ENCODE assay signal across 9 cellular contexts in genomic region chr7:149713731-149714068, GRCh38. TPM values are rescaled to one million over a fixed set of nuclear protein-coding genes. Genes with fewer than 3 reads are reported as not detected.
DNase-seq lines count a peak whose midpoint lies in the region; ATAC-seq and TF ChIP-seq lines count a peak whose summit lies in the region.
"Had no signal": no experiment of that assay in that cellular context is flagged by ENCODE, and none has a peak within 500 bp of the region (broad histone marks: within the 10 kb centered on the region; RNA-seq: fewer than 3 reads in every experiment).

No MANE protein-coding gene starts in this region.

- DNase-seq in T-helper 17 cell (no peak), fibroblast of mammary gland (ENCODE audit: low read depth) (no peak), SJCRH30 (no peak), NCI-H82 treated with DMSO at 0.1 percent for 48 hours (lab: John Stamatoyannopoulos, UW; ENCODE audit: unreplicated experiment) (no peak)
- no peak for DNase-seq in stimulated activated CD4-positive, alpha-beta T cell treated with anti-CD3 and anti-CD28 coated beads, Interleukin-4, amount 100 ng/mL, for 24 hours
- no peak for DNase-seq in stimulated activated CD4-positive, alpha-beta T cell treated with anti-CD3 and anti-CD28 coated beads, Interleukin-4, amount 100 ng/mL, for 4 hours
- DNase-seq: stimulated activated CD4-positive, alpha-beta T cell treated with anti-CD3 and anti-CD28 coated beads, Interleukin-4, amount 100 ng/mL, for 1 hour had no signal

- 0 out of 2 replicates have a peak, but pooled peaks cover 5% of the 10 kb centered on the region for H3F3A ChIP-seq in DOHH2 (ENCODE audit: control insufficient read depth, insufficient read depth)

- H3K9me2 ChIP-seq in DOHH2 (replicated peaks; ENCODE audit: control insufficient read depth, low read length), result no peaks in the 10 kb centered on the region

- ATAC-seq in T-helper 17 cell, result no peak

- no peaks in the 10 kb centered on the region for H3K27me3 ChIP-seq in DOHH2 (ENCODE audit: control insufficient read depth, low read length)
- H3K27me3 ChIP-seq in rectal smooth muscle tissue (ENCODE audit: control insufficient read depth, insufficient read depth, low read length), result no peaks in the 10 kb centered on the region
- H3K27me3 ChIP-seq in SJCRH30, result no peaks in the 10 kb centered on the region

- H3K4me1 Mint-ChIP-seq in T-helper 17 cell, result peaks cover 20% of the 10 kb centered on the region

- peaks cover 21% of the 10 kb centered on the region for H3K9me3 ChIP-seq in DOHH2 (ENCODE audit: control insufficient read depth, insufficient read depth, low read length)
- H3K9me3 ChIP-seq in T-helper 17 cell (ENCODE audit: control insufficient read depth, low read length, poor library complexity, severe bottlenecking), result peaks cover 3% of the 10 kb centered on the region
- peaks cover 17% of the 10 kb centered on the region for H3K9me3 ChIP-seq in SJCRH30 (replicated peaks)

- H3K27ac ChIP-seq in DOHH2 (ENCODE audit: low read depth, low read length), result no peak overlapping the region
- H3K27ac ChIP-seq in rectal smooth muscle tissue (ENCODE audit: low read depth, low read length), result no peak overlapping the region
- H3K27ac ChIP-seq in SJCRH30, result no peak overlapping the region

- H3K9ac ChIP-seq in rectal smooth muscle tissue (ENCODE audit: low read length), result no peak overlapping the region

- peaks cover 23% of the 10 kb centered on the region for H3K79me2 ChIP-seq in DOHH2 (ENCODE audit: control insufficient read depth, low read length)

- H3K4me1 ChIP-seq in DOHH2 (ENCODE audit: control insufficient read depth, low read length), result peaks cover 18% of the 10 kb centered on the region
- H3K4me1 ChIP-seq in rectal smooth muscle tissue (ENCODE audit: control insufficient read depth, insufficient read depth, low read length), result peaks cover 8% of the 10 kb centered on the region
- peaks cover 9% of the 10 kb centered on the region; the same call in 1 of the 2 replicates for H3K4me1 ChIP-seq in SJCRH30

- H3K4me3 Mint-ChIP-seq in T-helper 17 cell, result peak overlapping the region; percentile 33

- H3K27me3 Mint-ChIP-seq in T-helper 17 cell, result no peaks in the 10 kb centered on the region

- H3K4me3 ChIP-seq in DOHH2 (ENCODE audit: low read length), result no peak overlapping the region
- peak overlapping the region; percentile 61 for H3K4me3 ChIP-seq in fibroblast of mammary gland (ENCODE audit: control insufficient read depth, low read depth, low read length)
- peak overlapping the region; percentile 76 for H3K4me3 ChIP-seq in rectal smooth muscle tissue (ENCODE audit: low read length)
- no peak overlapping the region for H3K4me3 ChIP-seq in SJCRH30

- no peak overlapping the region for H3K27ac Mint-ChIP-seq in T-helper 17 cell

- no peaks in the 10 kb centered on the region for H4K20me1 ChIP-seq in DOHH2 (ENCODE audit: control insufficient read depth, insufficient read depth, low read depth, low read length)

- TF ChIP-seq CTCF in DOHH2 (IDR thresholded peaks at IDR 0.05; ENCODE audit: low read depth, low read length, poor library complexity, severe bottlenecking) (no peak), fibroblast of mammary gland (conservative IDR thresholded peaks at IDR 0.05; ENCODE audit: control insufficient read depth, insufficient read depth, low read depth, low read length) (no peak)

- H3K36me3 ChIP-seq in DOHH2 (ENCODE audit: control insufficient read depth, low read length), result peaks cover 4% of the 10 kb centered on the region; the same call in 1 of the 2 replicates
- no peaks in the 10 kb centered on the region for H3K36me3 ChIP-seq in rectal smooth muscle tissue (ENCODE audit: control insufficient read depth, insufficient read depth, low read length)
- H3K36me3 ChIP-seq in SJCRH30, result no peaks in the 10 kb centered on the region

- peak overlapping the region; percentile 95; the same call in 1 of the 2 replicates for H3K4me2 ChIP-seq in DOHH2 (ENCODE audit: low read length)

- no peaks in the 10 kb centered on the region for H3K36me3 Mint-ChIP-seq in T-helper 17 cell (ENCODE audit: low read depth)

RNA-seq across cellular contexts. Expression of gene ZNF467, which starts 59.7 kb away (rescaled TPM):
- total RNA-seq in T-helper 17 cell, result 1 to 10 TPM; 3.3 to 8.4 TPM
- not detected in 2 replicates for total RNA-seq in SJCRH30 (2014; rRNA removed; shearing (Covaris generic))

Comparison
In these comparisons a context has a peak if more than half of its experiments do, and no peak if none do; other contexts are left out.
1. H3K4me3 ChIP-seq: peak in fibroblast of mammary gland (single experiment) and rectal smooth muscle tissue (single experiment); none in DOHH2 (single experiment) and SJCRH30 (single experiment).